ENCODE assay signal across 9 cellular contexts in the genomic region with DNA sequence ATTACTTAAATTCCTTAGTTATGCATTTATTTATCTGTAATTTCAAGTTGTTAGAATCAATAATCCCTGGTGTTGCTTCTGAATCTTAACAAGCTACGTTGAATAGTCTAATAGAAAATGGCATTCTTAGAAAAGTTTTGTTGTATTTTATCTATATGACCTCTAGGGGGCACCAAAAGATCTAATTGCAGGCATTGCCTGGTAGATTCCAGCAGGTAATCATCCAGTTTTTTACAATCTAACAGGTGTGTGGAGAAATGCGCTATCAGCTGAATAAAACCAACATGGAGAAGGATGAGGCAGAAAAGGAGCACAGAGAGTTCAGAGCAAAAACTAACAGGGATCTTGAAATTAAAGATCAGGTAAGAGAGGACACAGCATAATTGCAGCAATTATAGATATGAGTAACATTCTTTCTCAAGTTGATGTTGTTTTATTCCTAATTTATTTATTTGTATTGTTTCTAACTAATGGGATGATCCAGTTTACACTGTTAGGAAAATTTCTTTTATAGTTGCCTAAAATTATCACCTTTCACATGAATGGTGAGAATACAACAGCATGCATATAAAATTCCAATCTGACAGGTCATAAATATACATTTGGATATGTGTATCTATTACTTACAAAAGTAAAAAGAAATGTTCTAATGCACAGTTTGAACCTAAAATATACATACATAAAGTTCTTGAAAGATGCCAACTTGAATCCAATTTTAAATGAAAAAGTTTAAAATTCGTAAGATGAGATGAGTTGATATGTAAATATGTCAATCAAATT.
DNase-seq lines count a peak whose midpoint lies in the region; ATAC-seq and TF ChIP-seq lines count a peak whose summit lies in the region.
"Had no signal": no experiment of that assay in that cellular context is flagged by ENCODE, and none has a peak within 500 bp of the region (broad histone marks: within the 10 kb centered on the region; RNA-seq: fewer than 3 reads in every experiment).

No MANE protein-coding gene starts in this region.

- no peak overlapping the region for H3K27ac ChIP-seq in prostate gland

- intact Hi-C loops in prostate gland (cut with DNase I), result loop anchor here (5.0 to 10.0 kb wide), 2 partner anchors 403 to 711 kb away; a partner anchor contains a TSS
- intact Hi-C loops in activated CD4-positive, alpha-beta T cell treated with anti-CD3 and anti-CD28 coated beads for 36 hours (cut with DNase I, micrococcal nuclease), result loop anchor here (1.0 to 10.0 kb wide), 7 partner anchors 65 to 929 kb away; no protein-coding TSS in a partner anchor

- H3K27me3 ChIP-seq in prostate gland (replicated peaks; ENCODE audit: insufficient read depth), result no peaks in the 10 kb centered on the region

- no peak for TF ChIP-seq POLR2A in prostate gland (IDR thresholded peaks at IDR 0.05)

- H3K27me3 Mint-ChIP-seq in activated CD4-positive, alpha-beta T cell treated with anti-CD3 and anti-CD28 coated beads for 36 hours, result no peaks in the 10 kb centered on the region

- 39% methylated on average over 3 of the region's 3 CpGs for WGBS in prostate gland

- POLR2A ChIA-PET in activated CD4-positive, alpha-beta T cell treated with anti-CD3 and anti-CD28 coated beads for 36 hours (lab: Charles Lee), result no interaction called here

- H3K9me3 ChIP-seq in prostate gland, result no peaks in the 10 kb centered on the region

- H3K4me1 ChIP-seq in prostate gland (replicated peaks), result no peaks in the 10 kb centered on the region

- H3K4me3 ChIP-seq in prostate gland, result no peak overlapping the region

- H3K4me1 Mint-ChIP-seq in activated CD4-positive, alpha-beta T cell treated with anti-CD3 and anti-CD28 coated beads for 36 hours, result peaks cover 6% of the 10 kb centered on the region

- ATAC-seq in GM21786 (IDR thresholded peaks at IDR 0.05; ENCODE audit: unreplicated experiment), result peak; percentile 68
- no peak for ATAC-seq in activated CD4-positive, alpha-beta T cell treated with anti-CD3 and anti-CD28 coated beads for 36 hours
- no peak for ATAC-seq in HG02840 (IDR thresholded peaks at IDR 0.05; ENCODE audit: low FRiP score, unreplicated experiment)

- DNase-seq in D341Med (ENCODE audit: low spot score) (peak; percentile 55), NCI-H1105 (lab: John Stamatoyannopoulos, UW) (peak; percentile 26), SK-N-DZ (ENCODE audit: low spot score) (peak; percentile 46), fibroblast of peridontal ligament (ENCODE audit: extremely low read depth) (peak; percentile 64), prostate gland (ENCODE audit: low spot score) (no peak)
- no peak for DNase-seq in activated CD4-positive, alpha-beta T cell treated with anti-CD3 and anti-CD28 coated beads for 36 hours
- DNase-seq: left cardiac atrium had no signal

- peak; percentile 51 to 87 (median 76) for TF ChIP-seq CTCF in prostate gland (IDR thresholded peaks at IDR 0.05)

- no peaks in the 10 kb centered on the region for H3K36me3 ChIP-seq in prostate gland

- H3K9me3 Mint-ChIP-seq in activated CD4-positive, alpha-beta T cell treated with anti-CD3 and anti-CD28 coated beads for 36 hours (ENCODE audit: low read depth), result no peaks in the 10 kb centered on the region

- H3K4me3 Mint-ChIP-seq in activated CD4-positive, alpha-beta T cell treated with anti-CD3 and anti-CD28 coated beads for 36 hours, result no peak overlapping the region

- CTCF ChIA-PET in activated CD4-positive, alpha-beta T cell treated with anti-CD3 and anti-CD28 coated beads for 36 hours (lab: Charles Lee), result interaction anchor here (0.6 to 2.3 kb wide), 21 partner anchors 9 to 955 kb away, joined by 3 to 11 read pairs (median 4); no protein-coding TSS in a partner anchor

- no peak overlapping the region for H3K27ac Mint-ChIP-seq in activated CD4-positive, alpha-beta T cell treated with anti-CD3 and anti-CD28 coated beads for 36 hours

- peaks cover 12% of the 10 kb centered on the region for H3K36me3 Mint-ChIP-seq in activated CD4-positive, alpha-beta T cell treated with anti-CD3 and anti-CD28 coated beads for 36 hours (ENCODE audit: low read depth)

Comparison
In these comparisons a context has a peak if more than half of its experiments do, and no peak if none do; other contexts are left out.
1. DNase-seq: peak in D341Med (single experiment), NCI-H1105 (single experiment), SK-N-DZ (single experiment) and fibroblast of peridontal ligament (single experiment); none in prostate gland (single experiment) and activated CD4-positive, alpha-beta T cell treated with anti-CD3 and anti-CD28 coated beads for 36 hours (single experiment).